Comparison of ENCODE assay signal across 9 cellular contexts in the genomic region with DNA sequence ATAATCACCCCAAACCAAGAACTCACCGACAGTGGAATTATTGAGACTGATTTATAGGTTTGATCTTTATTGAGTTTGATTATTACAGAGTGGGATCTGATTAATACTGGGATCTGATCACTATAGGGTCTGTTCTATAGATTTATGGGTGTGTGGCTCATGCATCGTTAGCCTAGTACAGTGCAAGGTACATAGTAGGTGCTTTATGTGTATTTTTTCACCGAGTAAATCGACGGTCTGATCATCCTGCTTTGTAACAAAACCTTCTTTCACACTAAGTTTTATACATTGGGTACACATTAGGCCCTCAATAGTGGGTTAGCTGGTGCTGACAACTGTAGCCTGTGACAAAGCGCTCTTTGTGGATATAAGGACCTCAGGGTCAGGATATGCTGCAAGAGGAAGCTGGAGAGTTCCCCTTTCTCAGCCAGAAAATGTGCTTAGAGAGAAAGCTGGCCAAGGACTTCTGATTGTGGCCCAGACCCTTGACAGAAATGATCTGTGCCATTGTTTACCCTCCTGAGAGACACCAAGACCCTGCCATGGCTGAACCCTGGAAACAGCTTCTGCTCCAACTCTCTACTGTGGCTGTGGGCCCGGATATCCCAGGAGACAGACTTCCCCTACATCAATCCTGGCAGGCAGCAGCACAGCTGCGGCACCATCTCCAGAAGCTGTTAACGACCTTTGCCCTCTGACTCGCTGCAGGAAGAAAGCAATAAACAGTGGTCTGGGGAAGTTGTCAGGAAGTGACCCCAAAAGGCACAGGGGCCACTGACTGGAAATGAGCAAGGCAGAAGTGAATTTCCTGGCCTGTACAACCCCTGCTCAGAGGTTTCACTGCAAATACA. TPM values are rescaled to one million over a fixed set of nuclear protein-coding genes. Genes with fewer than 3 reads are reported as not detected.
A peak's percentile ranks its signal among the peaks of the same experiment; 100 is the strongest.
DNase-seq lines count a peak whose midpoint lies in the region; ATAC-seq, FAIRE-seq and TF ChIP-seq lines count a peak whose summit lies in the region.
"Had no signal": no experiment of that assay in that cellular context is flagged by ENCODE, and none has a peak within 500 bp of the region (broad histone marks: within the 10 kb centered on the region; RNA-seq: fewer than 3 reads in every experiment).

No MANE protein-coding gene starts in this region.

- in situ Hi-C loops in G401 (cut with HindIII; ENCODE audit: low sequenced_read_pairs) = no loop called here

- H3K4me3 ChIP-seq in SK-N-MC (no peak overlapping the region), pancreas (no peak overlapping the region)

- no peak for TF ChIP-seq CTCF in pancreas (IDR thresholded peaks at IDR 0.05)

- H3K4me1 ChIP-seq in pancreas = peaks cover 0 to 21% (median 18%) of the 10 kb centered on the region in 3 donors

- WGBS in pancreas, 2 donors = 34 to 35% methylated on average over 10 of the region's 10 CpGs

- H3K36me3 ChIP-seq in SK-N-MC (ENCODE audit: insufficient read depth, low read length) = peaks cover 84% of the 10 kb centered on the region
- H3K36me3 ChIP-seq in pancreas = no peaks in the 10 kb centered on the region

- ATAC-seq in pancreas (peak; percentile 41 to 54 (median 44)), HG02610 (IDR thresholded peaks at IDR 0.05; ENCODE audit: unreplicated experiment) (no peak), HG03571 (IDR thresholded peaks at IDR 0.05; ENCODE audit: unreplicated experiment) (no peak)
- ATAC-seq: activated T-helper 17 cell treated with anti-CD3 and anti-CD28 coated beads, Interleukin-2, amount 50 U/mL, for 72 hours had no signal

- intact Hi-C loops in head of caudate nucleus (cut with DNase I) = no loop called here
- intact Hi-C loops in pancreas (cut with DNase I) = no loop called here

- no peak for FAIRE-seq in pancreas (lab: Jason Lieb, UNC)

- peak overlapping the region; percentile 5; the same call in 1 of the 2 replicates for H3K27ac ChIP-seq in SK-N-MC
- H3K27ac ChIP-seq in pancreas = peak overlapping the region; percentile 11 to 67 (median 37)

- DNase-seq in G401 (ENCODE audit: low spot score) = peak; percentile 32
- no peak for DNase-seq in SK-N-MC (ENCODE audit: low read depth, low spot score)
- DNase-seq in head of caudate nucleus = peak in 37 of 42 donors; percentile 32 to 82 (median 60)
- no peak for DNase-seq in pancreas
- DNase-seq in activated naive CD4-positive, alpha-beta T cell treated with anti-CD3 and anti-CD28 coated beads, Interleukin-2, amount 50 U/mL, for 16 hours = no peak
- DNase-seq in NCI-H748 (lab: John Stamatoyannopoulos, UW; ENCODE audit: unreplicated experiment) = no peak

- H3K9me3 ChIP-seq in SK-N-MC (ENCODE audit: low read depth, low read length) (no peaks in the 10 kb centered on the region), pancreas (no peaks in the 10 kb centered on the region)

- no peak overlapping the region for H3K9ac ChIP-seq in SK-N-MC (ENCODE audit: insufficient read length)

- H3K27me3 ChIP-seq in pancreas = no peaks in the 10 kb centered on the region

RNA-seq across cellular contexts. Expression of gene TPP1, which starts 16.1 kb away (rescaled TPM):
- total RNA-seq in G401 (2014; rRNA removed; shearing (Covaris generic)) = 9.8 and 26.9 TPM in 2 replicates
- total RNA-seq in pancreas = 10 to 100 TPM; 19.6 to 88.6 (median 24.6) TPM
- 10 to 100 TPM; 21.0 to 33.0 TPM for polyA plus RNA-seq in pancreas

RNA-seq across cellular contexts. Expression of gene DCHS1, which starts 20.3 kb away (rescaled TPM):
- 0.17 and 0.25 TPM in 2 replicates for total RNA-seq in G401 (2014; rRNA removed; shearing (Covaris generic))
- 1 to 10 TPM; 2.3 to 4.1 (median 3.3) TPM for total RNA-seq in pancreas
- polyA plus RNA-seq in pancreas = 1 to 10 TPM; 4.0 to 4.8 TPM

RNA-seq across cellular contexts. Expression of gene TAF10, which starts 23.3 kb away (rescaled TPM):
- total RNA-seq in G401 (2014; rRNA removed; shearing (Covaris generic)) = 62.1 and 64.5 TPM in 2 replicates
- 10 to 100 TPM; 53.5 to 96.7 (median 75.6) TPM for total RNA-seq in pancreas
- 100 to 1,000 TPM; 116 TPM for polyA plus RNA-seq in pancreas

RNA-seq across cellular contexts. Expression of gene ILK, which starts 31.7 kb away (rescaled TPM):
- total RNA-seq in G401 (2014; rRNA removed; shearing (Covaris generic)) = 112 and 149 TPM in 2 replicates
- total RNA-seq in pancreas = 10 to 100 TPM; 47.9 to 90.0 (median 67.4) TPM
- polyA plus RNA-seq in pancreas = 100 to 1,000 TPM in 1 of 2 donors, 10 to 100 TPM in 1; 98.5 to 137 TPM

RNA-seq across cellular contexts. Expression of gene RRP8, which starts 31.9 kb away (rescaled TPM):
- 20.3 and 22.2 TPM in 2 replicates for total RNA-seq in G401 (2014; rRNA removed; shearing (Covaris generic))
- 10 to 100 TPM in 2 of 6 donors, 1 to 10 TPM in 4; 6.3 to 15.0 (median 8.7) TPM for total RNA-seq in pancreas
- 10 to 100 TPM; 16.6 to 25.0 TPM for polyA plus RNA-seq in pancreas

Comparison
In these comparisons a context has a peak if more than half of its experiments do, and no peak if none do; other contexts are left out.
1. DNase-seq: peak in G401 (single experiment) and head of caudate nucleus (37 of 42); none in SK-N-MC (single experiment), pancreas (0 of 6), activated naive CD4-positive, alpha-beta T cell treated with anti-CD3 and anti-CD28 coated beads, Interleukin-2, amount 50 U/mL, for 16 hours (single experiment) and NCI-H748 (single experiment).
2. ATAC-seq: peak in pancreas (4 of 4); none in HG02610 (single experiment) and HG03571 (single experiment).